ENCODE assay signal across 8 cellular contexts in the genomic region with DNA sequence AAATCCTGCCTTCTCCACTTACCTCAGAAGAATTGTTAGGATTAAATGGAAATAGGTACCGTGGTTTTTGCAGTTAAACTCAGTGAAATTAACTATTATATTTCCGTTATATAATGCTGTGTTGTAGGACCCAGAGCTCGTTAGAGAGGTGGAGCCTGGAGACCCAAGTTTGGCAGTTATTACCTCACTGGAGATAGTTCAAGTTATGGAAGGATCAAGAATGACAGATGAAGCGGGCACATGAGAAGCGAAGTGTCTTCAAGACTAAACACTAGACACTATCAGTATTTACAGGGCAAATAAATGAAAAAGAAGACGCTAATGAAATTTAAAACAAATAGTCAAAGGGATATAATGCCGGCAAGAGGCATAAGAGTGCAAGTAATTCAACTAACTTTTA.
DNase-seq lines count a peak whose midpoint lies in the region; ATAC-seq and TF ChIP-seq lines count a peak whose summit lies in the region.

No MANE protein-coding gene starts in this region.

- ATAC-seq in HG02870 (IDR thresholded peaks at IDR 0.05; ENCODE audit: unreplicated experiment), result no peak
- ATAC-seq in HG03442 (IDR thresholded peaks at IDR 0.05; ENCODE audit: unreplicated experiment), result no peak

- TF ChIP-seq CTCF in GM12865 (IDR thresholded peaks at IDR 0.05; ENCODE audit: insufficient read depth, low read depth, low read length, missing control alignments), result no peak

- TF ChIP-seq POLR2A in erythroblast (IDR thresholded peaks at IDR 0.05; ENCODE audit: low read length), result no peak

- DNase-seq in GM12865 (ENCODE audit: low read depth) (peak; percentile 12), RKO (ENCODE audit: low spot score) (peak; percentile 43), erythroblast (lab: John Stamatoyannopoulos, UW) (peak; percentile 60 to 68), pons (ENCODE audit: low spot score) (peak; percentile 5), NCI-H2029 (lab: John Stamatoyannopoulos, UW) (no peak), midbrain (lab: John Stamatoyannopoulos, UW) (no peak)

- peak overlapping the region; percentile 70 for H3K4me3 ChIP-seq in GM12865 (ENCODE audit: low read depth, low read length)

Comparison
In these comparisons a context has a peak if more than half of its experiments do, and no peak if none do; other contexts are left out.
1. DNase-seq: peak in GM12865 (single experiment), RKO (single experiment), erythroblast (2 of 2) and pons (single experiment); none in NCI-H2029 (single experiment) and midbrain (single experiment).